9 cellular contexts compared by ENCODE assay signal in genomic region chr2:24530796-24531195, GRCh38.
"Had no signal": no experiment of that assay in that cellular context is flagged by ENCODE, and none has a peak within 500 bp of the region (broad histone marks: within the 10 kb centered on the region; RNA-seq: fewer than 3 reads in every experiment).

No MANE protein-coding gene starts in this region.

- H3K36me3 ChIP-seq: HAP-1 had no signal

- H3K4me3 ChIP-seq: GM23248, HAP-1 had no signal

- H3K4me1 ChIP-seq: HAP-1 had no signal

- DNase-seq: GM23248, GOT3, H7, HFFc6 had no signal

- H3K4me3 Mint-ChIP-seq: HFFc6 had no signal

- H3K27me3 Mint-ChIP-seq: IgD-negative memory B cell had no signal

- FAIRE-seq: HepG2 had no signal

- H3K27ac Mint-ChIP-seq: HFFc6, IgD-negative memory B cell had no signal

- H3K27ac ChIP-seq: GM23248, HL-60 had no signal

- ATAC-seq: HCT116, HepG2 had no signal

- H3K9me3 ChIP-seq: HAP-1 had no signal
